28 cellular contexts compared by ENCODE assay signal in genomic region chr15:94086360-94086759, GRCh38.
DNase-seq lines count a peak whose midpoint lies in the region; ATAC-seq, FAIRE-seq and TF ChIP-seq lines count a peak whose summit lies in the region.
"Had no signal": no experiment of that assay in that cellular context is flagged by ENCODE, and none has a peak within 500 bp of the region (broad histone marks: within the 10 kb centered on the region; RNA-seq: fewer than 3 reads in every experiment).

No MANE protein-coding gene starts in this region.

- peaks cover 2% of the 10 kb centered on the region for H3K4me1 ChIP-seq in keratinocyte (ENCODE audit: control insufficient read depth, extremely low read depth, insufficient read depth, low read length)

- no peak overlapping the region for H3K4me3 Mint-ChIP-seq in chondrocyte (ENCODE audit: unreplicated experiment)
- H3K4me3 Mint-ChIP-seq: CD4-positive, alpha-beta memory T cell; H9; immature natural killer cell had no signal

- no peaks in the 10 kb centered on the region for H3K36me3 ChIP-seq in keratinocyte (ENCODE audit: control insufficient read depth in 2 of 2, extremely low read depth in 1 of 2, insufficient read depth in 2 of 2, low read length in 2 of 2)
- H3K36me3 ChIP-seq: esophagus squamous epithelium, SJSA1 had no signal

- DNase-seq in AG09319 (ENCODE audit: extremely low read depth, low read depth) (peak; percentile 24), RPMI7951 (ENCODE audit: low read depth) (peak; percentile 11), chondrocyte (ENCODE audit: low spot score) (no peak), keratinocyte (ENCODE audit: low read depth, low spot score) (no peak), NCI-H2171 (lab: John Stamatoyannopoulos, UW) (no peak), dedifferentiated amniotic fluid mesenchymal stem cell (ENCODE audit: extremely low spot score) (no peak)
- DNase-seq in stimulated activated CD4-positive, alpha-beta T cell treated with anti-CD3 and anti-CD28 coated beads, Interleukin-2, amount 100 ng/mL, for 48 hours = no peak
- DNase-seq: activated CD4-positive, alpha-beta T cell treated with anti-CD3 and anti-CD28 coated beads, Interleukin-2, amount 50 U/mL, for 1 hour; activated CD4-positive, CD25-positive, alpha-beta regulatory T cell; activated gamma-delta T cell treated with Interleukin-2 at 50 U/mL for 16 hours; activated T-cell treated with anti-CD3 and anti-CD28 coated beads, Interleukin-2, amount 50 U/mL, for 48 hours; AML-193; CD4-positive, alpha-beta memory T cell; central memory CD4-positive, alpha-beta T cell; EL; esophagus squamous epithelium; H9; immature natural killer cell; NCI-H1092 treated with DMSO at 0.1 percent for 48 hours; NCI-H1694 treated with DMSO at 0.1 percent for 48 hours; NCI-H2171 treated with DMSO at 0.1 percent for 48 hours; NCI-H510A treated with DMSO at 0.1 percent for 48 hours; stimulated activated naive CD4-positive, alpha-beta T cell treated with Interleukin-2 at 50 U/mL for 16 hours; testis had no signal

- no peaks in the 10 kb centered on the region for H3K9me3 ChIP-seq in keratinocyte (ENCODE audit: control insufficient read depth, low read depth, low read length)
- H3K9me3 ChIP-seq: esophagus squamous epithelium, SJSA1, testis had no signal

- no peak overlapping the region for H3K27ac ChIP-seq in keratinocyte (ENCODE audit: control insufficient read depth, insufficient read depth, low read length)
- H3K27ac ChIP-seq: esophagus squamous epithelium, SJSA1, skin epidermis, testis had no signal

- no peak overlapping the region for H3K4me3 ChIP-seq in keratinocyte (ENCODE audit: control insufficient read depth in 2 of 3, extremely low read depth in 1 of 3, insufficient read depth in 2 of 3, low read depth in 1 of 3, low read length in 3 of 3)
- H3K4me3 ChIP-seq: esophagus squamous epithelium, SJSA1, skin epidermis, testis had no signal

- no peaks in the 10 kb centered on the region for H3K9me1 ChIP-seq in keratinocyte (ENCODE audit: control insufficient read depth, extremely low read depth, insufficient read depth, low read length)

- H3K9ac ChIP-seq in keratinocyte (ENCODE audit: control insufficient read depth, extremely low read depth, insufficient read depth, low read length) = no peak overlapping the region

- H3K27ac Mint-ChIP-seq in chondrocyte (ENCODE audit: unreplicated experiment) = peak overlapping the region; percentile 30
- H3K27ac Mint-ChIP-seq: CD4-positive, alpha-beta memory T cell; H9; immature natural killer cell had no signal

- H4K20me1 ChIP-seq in keratinocyte (ENCODE audit: control insufficient read depth, extremely low read depth, insufficient read depth, low read length) = no peaks in the 10 kb centered on the region

- no peak overlapping the region for H2AFZ ChIP-seq in keratinocyte (ENCODE audit: control insufficient read depth, low read length)

- ATAC-seq in GM21528 (IDR thresholded peaks at IDR 0.05; ENCODE audit: low FRiP score, unreplicated experiment) = no peak

- dilution Hi-C loops in keratinocyte (cut with MboI; ENCODE audit: extremely low pct_ligation_motif_present, low sequenced_read_pairs) = no loop called here

- H3K36me3 Mint-ChIP-seq in chondrocyte (ENCODE audit: low read depth) = no peaks in the 10 kb centered on the region
- H3K36me3 Mint-ChIP-seq: CD4-positive, alpha-beta memory T cell had no signal

- H3K27me3 Mint-ChIP-seq in chondrocyte (ENCODE audit: low read depth) = no peaks in the 10 kb centered on the region

- H3K9me3 Mint-ChIP-seq in chondrocyte (ENCODE audit: low read depth) = no peaks in the 10 kb centered on the region
- H3K9me3 Mint-ChIP-seq: CD4-positive, alpha-beta memory T cell; H9; immature natural killer cell had no signal

- FAIRE-seq in keratinocyte (lab: Jason Lieb, UNC) = no peak
- FAIRE-seq: urothelium cell line had no signal

- H3K4me1 Mint-ChIP-seq in chondrocyte (ENCODE audit: low read depth) = peaks cover 42% of the 10 kb centered on the region
- H3K4me1 Mint-ChIP-seq: immature natural killer cell had no signal

- peaks cover 10% of the 10 kb centered on the region for H3K27me3 ChIP-seq in keratinocyte (ENCODE audit: control insufficient read depth, extremely low read depth, insufficient read depth, low read length)
- H3K27me3 ChIP-seq: esophagus squamous epithelium, SJSA1, testis had no signal

- H3K4me2 ChIP-seq in keratinocyte (ENCODE audit: control insufficient read depth, extremely low read depth, insufficient read depth, low read depth, low read length) = peak overlapping the region; percentile 12

- TF ChIP-seq CTCF in AG09319 (IDR thresholded peaks at IDR 0.05; ENCODE audit: low read depth, low read length) (no peak), chondrocyte (IDR thresholded peaks at IDR 0.05) (no peak), keratinocyte (optimal IDR thresholded peaks at IDR 0.05 in 1 of 3, IDR thresholded peaks at IDR 0.05 in 1 of 3, conservative IDR thresholded peaks at IDR 0.05 in 1 of 3; ENCODE audit: extremely low read depth in 1 of 3, insufficient read depth in 2 of 3, low read length in 3 of 3) (no peak)

- H3K79me2 ChIP-seq in keratinocyte (ENCODE audit: control insufficient read depth, insufficient read depth, low read length) = no peaks in the 10 kb centered on the region

Comparison
In these comparisons a context has a peak if more than half of its experiments do, and no peak if none do; other contexts are left out.
1. DNase-seq: peak in AG09319 (single experiment) and RPMI7951 (single experiment); none in chondrocyte (single experiment), keratinocyte (single experiment), stimulated activated CD4-positive, alpha-beta T cell treated with anti-CD3 and anti-CD28 coated beads, Interleukin-2, amount 100 ng/mL, for 48 hours (0 of 2), NCI-H2171 (single experiment) and dedifferentiated amniotic fluid mesenchymal stem cell (single experiment).